21 cellular contexts compared by ENCODE assay signal in the genomic region with DNA sequence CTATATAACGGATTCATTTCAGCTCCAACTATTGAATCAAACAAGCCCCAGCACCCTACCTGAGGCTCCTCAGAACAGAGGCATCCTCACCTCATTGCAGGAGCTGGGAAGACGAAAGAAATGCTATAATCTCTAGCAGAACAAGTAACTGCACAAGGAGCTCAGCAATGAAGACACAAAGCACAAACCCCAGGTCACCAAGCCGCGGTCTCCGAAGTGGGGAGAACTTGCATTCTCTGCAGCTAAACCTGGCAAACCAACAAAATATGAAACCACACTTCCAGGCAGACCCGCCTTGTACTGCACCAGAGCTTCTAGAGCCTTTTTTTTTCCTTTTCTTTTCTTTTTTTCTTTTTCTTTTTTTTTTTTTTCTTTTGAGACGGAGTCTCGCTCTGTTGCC. TPM values are rescaled to one million over a fixed set of nuclear protein-coding genes. Genes with fewer than 3 reads are reported as not detected.
A peak's percentile ranks its signal among the peaks of the same experiment; 100 is the strongest.
DNase-seq lines count a peak whose midpoint lies in the region; ATAC-seq lines count a peak whose summit lies in the region.
"Had no signal": no experiment of that assay in that cellular context is flagged by ENCODE, and none has a peak within 500 bp of the region (broad histone marks: within the 10 kb centered on the region; RNA-seq: fewer than 3 reads in every experiment).

No MANE protein-coding gene starts in this region.

- H3K27ac Mint-ChIP-seq in activated naive CD4-positive, alpha-beta T cell treated with anti-CD3 and anti-CD28 coated beads for 36 hours: peak overlapping the region; percentile 99
- H3K27ac Mint-ChIP-seq in activated T-helper 17 cell treated with anti-CD3 and anti-CD28 coated beads, Interleukin-2, amount 50 U/mL, for 72 hours: peak overlapping the region; percentile 94
- peak overlapping the region; percentile 97 to 100 (median 99) for H3K27ac Mint-ChIP-seq in naive thymus-derived CD4-positive, alpha-beta T cell

- peak; percentile 61 for DNase-seq in activated naive CD4-positive, alpha-beta T cell treated with anti-CD3 and anti-CD28 coated beads for 36 hours
- no peak for DNase-seq in activated naive CD4-positive, alpha-beta T cell treated with anti-CD3 and anti-CD28 coated beads, Interleukin-2, amount 50 U/mL, for 16 hours
- peak in 7 of 9 donors; percentile 60 to 76 (median 73) for DNase-seq in naive thymus-derived CD4-positive, alpha-beta T cell
- DNase-seq in neuronal stem cell (ENCODE audit: low spot score) (no peak), NCI-H1436 (lab: John Stamatoyannopoulos, UW) (no peak)
- DNase-seq in stimulated activated CD4-positive, alpha-beta T cell treated with anti-CD3 and anti-CD28 coated beads, Interleukin-4, amount 100 ng/mL, for 1 hour: no peak
- DNase-seq: GF-D8; NCI-H1105; NCI-H2171; Right ventricle myocardium superior; stimulated activated CD4-positive, alpha-beta T cell treated with anti-CD3 and anti-CD28 coated beads, Interleukin-2, amount 100 ng/mL, for 24 hours; substantia nigra had no signal

- H3K4me1 ChIP-seq in naive thymus-derived CD4-positive, alpha-beta T cell (ENCODE audit: control insufficient read depth in 2 of 2, insufficient read depth in 2 of 2, low read length in 2 of 2): peaks cover 37 to 78% of the 10 kb centered on the region in 2 donors
- H3K4me1 ChIP-seq in thymus (ENCODE audit: control insufficient read depth, insufficient read depth, low read length): peaks cover 11% of the 10 kb centered on the region
- peaks cover 0 to 2% of the 10 kb centered on the region in 2 donors for H3K4me1 ChIP-seq in neuronal stem cell (ENCODE audit: control insufficient read depth in 2 of 2, insufficient read depth in 1 of 2, low read depth in 1 of 2, low read length in 2 of 2)
- H3K4me1 ChIP-seq: parathyroid adenoma, vagina had no signal

- H3K14ac ChIP-seq in neuronal stem cell (ENCODE audit: low read length): no peak overlapping the region

- H3K27ac ChIP-seq in naive thymus-derived CD4-positive, alpha-beta T cell (ENCODE audit: low read depth, low read length): peak overlapping the region; percentile 80
- peak overlapping the region; percentile 90 for H3K27ac ChIP-seq in thymus (ENCODE audit: low read depth)
- H3K27ac ChIP-seq in neuronal stem cell (replicated peaks; ENCODE audit: low read length): no peak overlapping the region
- H3K27ac ChIP-seq: C4-2B, parathyroid adenoma, vagina had no signal

- H2AK5ac ChIP-seq in neuronal stem cell (ENCODE audit: low read depth, low read length): no peak overlapping the region

- H3K36me3 ChIP-seq in naive thymus-derived CD4-positive, alpha-beta T cell (ENCODE audit: control insufficient read depth in 2 of 3, insufficient read depth in 3 of 3, low read length in 3 of 3): no peaks in the 10 kb centered on the region
- H3K36me3 ChIP-seq in thymus (ENCODE audit: control insufficient read depth, insufficient read depth): no peaks in the 10 kb centered on the region
- no peaks in the 10 kb centered on the region for H3K36me3 ChIP-seq in neuronal stem cell (replicated peaks in 1 of 2; ENCODE audit: control insufficient read depth in 2 of 2, insufficient read depth in 2 of 2, low read length in 2 of 2)
- H3K36me3 ChIP-seq: vagina had no signal

- H3K4me2 ChIP-seq in neuronal stem cell (ENCODE audit: insufficient read depth, low read length, poor library complexity, severe bottlenecking): no peak overlapping the region

- no peak overlapping the region for H2BK15ac ChIP-seq in neuronal stem cell (ENCODE audit: low read length)

- H3K9me3 Mint-ChIP-seq in activated naive CD4-positive, alpha-beta T cell treated with anti-CD3 and anti-CD28 coated beads for 36 hours: peaks cover 5% of the 10 kb centered on the region
- no peaks in the 10 kb centered on the region for H3K9me3 Mint-ChIP-seq in activated T-helper 17 cell treated with anti-CD3 and anti-CD28 coated beads, Interleukin-2, amount 50 U/mL, for 72 hours
- peaks cover 0 to 5% (median 0%) of the 10 kb centered on the region in 11 donors for H3K9me3 Mint-ChIP-seq in naive thymus-derived CD4-positive, alpha-beta T cell

- H3K79me1 ChIP-seq in neuronal stem cell (ENCODE audit: low read depth, low read length): no peaks in the 10 kb centered on the region

- H2AFZ ChIP-seq in neuronal stem cell (ENCODE audit: low read length): no peak overlapping the region
- H2AFZ ChIP-seq: parathyroid adenoma had no signal

- H4K91ac ChIP-seq in neuronal stem cell (ENCODE audit: low read depth, low read length, poor library complexity): no peak overlapping the region

- no peak overlapping the region for H3K23ac ChIP-seq in neuronal stem cell (ENCODE audit: low read depth, low read length, poor library complexity)

- intact Hi-C loops in activated naive CD4-positive, alpha-beta T cell treated with anti-CD3 and anti-CD28 coated beads for 36 hours (cut with micrococcal nuclease): loop anchor here (5.0 kb wide), 1 partner anchor 93 kb away; no protein-coding TSS in a partner anchor
- intact Hi-C loops in naive thymus-derived CD4-positive, alpha-beta T cell (cut with micrococcal nuclease): loop anchor here in 1 of 2 donors (2.0 to 5.0 kb wide), 3 partner anchors 18 to 163 kb away; no protein-coding TSS in a partner anchor

- H3K36me3 Mint-ChIP-seq in activated naive CD4-positive, alpha-beta T cell treated with anti-CD3 and anti-CD28 coated beads for 36 hours (ENCODE audit: low read depth): peaks cover 48% of the 10 kb centered on the region
- peaks cover 87% of the 10 kb centered on the region for H3K36me3 Mint-ChIP-seq in activated T-helper 17 cell treated with anti-CD3 and anti-CD28 coated beads, Interleukin-2, amount 50 U/mL, for 72 hours (ENCODE audit: low read depth)
- H3K36me3 Mint-ChIP-seq in naive thymus-derived CD4-positive, alpha-beta T cell: peaks cover 0 to 19% (median 0%) of the 10 kb centered on the region in 5 donors

- no peaks in the 10 kb centered on the region for H3K9me3 ChIP-seq in naive thymus-derived CD4-positive, alpha-beta T cell (ENCODE audit: control insufficient read depth in 2 of 3, low read length in 3 of 3)
- no peaks in the 10 kb centered on the region for H3K9me3 ChIP-seq in thymus (ENCODE audit: control insufficient read depth)
- no peaks in the 10 kb centered on the region for H3K9me3 ChIP-seq in neuronal stem cell (replicated peaks in 1 of 2; ENCODE audit: control insufficient read depth in 2 of 2, insufficient read depth in 1 of 2, low read depth in 1 of 2, low read length in 2 of 2)
- H3K9me3 ChIP-seq: vagina had no signal

- H3K4ac ChIP-seq in neuronal stem cell (ENCODE audit: low read length): no peak overlapping the region

- peaks cover 82% of the 10 kb centered on the region for H3K4me1 Mint-ChIP-seq in activated naive CD4-positive, alpha-beta T cell treated with anti-CD3 and anti-CD28 coated beads for 36 hours (ENCODE audit: low read depth)
- peaks cover 42% of the 10 kb centered on the region for H3K4me1 Mint-ChIP-seq in activated T-helper 17 cell treated with anti-CD3 and anti-CD28 coated beads, Interleukin-2, amount 50 U/mL, for 72 hours
- H3K4me1 Mint-ChIP-seq in naive thymus-derived CD4-positive, alpha-beta T cell: peaks cover 48 to 86% (median 81%) of the 10 kb centered on the region in 7 donors

- CTCF ChIA-PET in activated naive CD4-positive, alpha-beta T cell treated with anti-CD3 and anti-CD28 coated beads for 36 hours (lab: Charles Lee): interaction anchor here (0.6 to 4.9 kb wide), 17 partner anchors 8 to 274 kb away, joined by 3 to 62 read pairs (median 5); no protein-coding TSS in a partner anchor
- CTCF ChIA-PET in naive thymus-derived CD4-positive, alpha-beta T cell (lab: Charles Lee): interaction anchor here (0.9 to 4.4 kb wide), 12 partner anchors 10 to 106 kb away, joined by 3 to 31 read pairs (median 10); a partner anchor contains a TSS

- H2BK120ac ChIP-seq in neuronal stem cell (ENCODE audit: low read depth, low read length): no peak overlapping the region

- peak overlapping the region; percentile 76 for H3K4me3 Mint-ChIP-seq in activated naive CD4-positive, alpha-beta T cell treated with anti-CD3 and anti-CD28 coated beads for 36 hours
- peak overlapping the region; percentile 80 for H3K4me3 Mint-ChIP-seq in activated T-helper 17 cell treated with anti-CD3 and anti-CD28 coated beads, Interleukin-2, amount 50 U/mL, for 72 hours
- peak overlapping the region; percentile 82 to 94 (median 86) for H3K4me3 Mint-ChIP-seq in naive thymus-derived CD4-positive, alpha-beta T cell

- H4K8ac ChIP-seq in neuronal stem cell (ENCODE audit: low read depth, low read length): no peak overlapping the region

- H3K27me3 ChIP-seq in naive thymus-derived CD4-positive, alpha-beta T cell (ENCODE audit: control insufficient read depth in 2 of 2, insufficient read depth in 2 of 2, low read length in 2 of 2): no peaks in the 10 kb centered on the region
- H3K27me3 ChIP-seq in thymus (ENCODE audit: control insufficient read depth, insufficient read depth) (no peaks in the 10 kb centered on the region), neuronal stem cell (ENCODE audit: control insufficient read depth in 3 of 3, insufficient read depth in 3 of 3, low read depth in 1 of 3, low read length in 3 of 3) (peaks cover 0 to 3% (median 0%) of the 10 kb centered on the region in 3 experiments)
- H3K27me3 ChIP-seq: vagina had no signal

- 78% methylated on average over 8 of the region's 8 CpGs for WGBS in thymus
- WGBS in neuronal stem cell (ENCODE audit: extremely low coverage in 2 of 2, insufficient read length in 2 of 2, insufficient replicate concordance in 1 of 2), 2 donors: no CpG with 5 or more reads among the region's 8 CpGs

- H2BK12ac ChIP-seq in neuronal stem cell (ENCODE audit: low read length): no peak overlapping the region

- no peak for ATAC-seq in activated T-helper 17 cell treated with anti-CD3 and anti-CD28 coated beads, Interleukin-2, amount 50 U/mL, for 72 hours (replicated peaks)
- peak; percentile 34 for ATAC-seq in naive thymus-derived CD4-positive, alpha-beta T cell
- ATAC-seq: GM12878, sciatic nerve had no signal

- H3K9ac ChIP-seq in neuronal stem cell (ENCODE audit: low read depth, low read length, poor library complexity): no peak overlapping the region
- H3K9ac ChIP-seq: parathyroid adenoma had no signal

- POLR2A ChIA-PET in naive thymus-derived CD4-positive, alpha-beta T cell (lab: Charles Lee): interaction anchor here (0.7 to 19.7 kb wide), 26 partner anchors 8 to 165 kb away, joined by 3 to 233 read pairs (median 16); a partner anchor contains a TSS

- no peaks in the 10 kb centered on the region for H3K27me3 Mint-ChIP-seq in activated naive CD4-positive, alpha-beta T cell treated with anti-CD3 and anti-CD28 coated beads for 36 hours (ENCODE audit: low read depth)
- no peaks in the 10 kb centered on the region for H3K27me3 Mint-ChIP-seq in activated T-helper 17 cell treated with anti-CD3 and anti-CD28 coated beads, Interleukin-2, amount 50 U/mL, for 72 hours
- H3K27me3 Mint-ChIP-seq in naive thymus-derived CD4-positive, alpha-beta T cell: no peaks in the 10 kb centered on the region

- no peak overlapping the region for H2BK5ac ChIP-seq in neuronal stem cell (ENCODE audit: low read length)

- peak overlapping the region; percentile 40 for H3K4me3 ChIP-seq in naive thymus-derived CD4-positive, alpha-beta T cell (ENCODE audit: low read length)
- H3K4me3 ChIP-seq in thymus (ENCODE audit: low read length): no peak overlapping the region
- no peak overlapping the region for H3K4me3 ChIP-seq in neuronal stem cell (ENCODE audit: low read length in 2 of 2)
- H3K4me3 ChIP-seq: GM12878, vagina had no signal

- H3K18ac ChIP-seq in neuronal stem cell (ENCODE audit: low read length): no peak overlapping the region

RNA-seq across cellular contexts. Expression of a gene that starts 21.8 kb away (rescaled TPM):
- total RNA-seq in activated naive CD4-positive, alpha-beta T cell treated with anti-CD3 and anti-CD28 coated beads for 36 hours: 100 to 1,000 TPM; 228 to 232 TPM
- 100 to 1,000 TPM; 231 to 476 TPM for total RNA-seq in activated T-helper 17 cell treated with anti-CD3 and anti-CD28 coated beads, Interleukin-2, amount 50 U/mL, for 72 hours
- 100 to 1,000 TPM; 180 to 399 (median 224) TPM for total RNA-seq in naive thymus-derived CD4-positive, alpha-beta T cell
- 100 to 1,000 TPM; 217 to 371 TPM for polyA plus RNA-seq in naive thymus-derived CD4-positive, alpha-beta T cell
- polyA plus RNA-seq in thymus: 40.5 TPM
- polyA plus RNA-seq in neuronal stem cell (2013, experiment 1 of 2): not detected
- not detected for polyA plus RNA-seq in neuronal stem cell (2013, experiment 2 of 2)
- total RNA-seq: fibroblast of villous mesenchyme, H4, Right ventricle myocardium superior had no signal

Comparison
In these comparisons a context has a peak if more than half of its experiments do, and no peak if none do; other contexts are left out.
1. DNase-seq: peak in activated naive CD4-positive, alpha-beta T cell treated with anti-CD3 and anti-CD28 coated beads for 36 hours (single experiment) and naive thymus-derived CD4-positive, alpha-beta T cell (7 of 9); none in activated naive CD4-positive, alpha-beta T cell treated with anti-CD3 and anti-CD28 coated beads, Interleukin-2, amount 50 U/mL, for 16 hours (single experiment), neuronal stem cell (single experiment), NCI-H1436 (single experiment) and stimulated activated CD4-positive, alpha-beta T cell treated with anti-CD3 and anti-CD28 coated beads, Interleukin-4, amount 100 ng/mL, for 1 hour (single experiment).
2. Peak in every context shown above with its lines, with median percentiles within 50 percentile points of each other: H3K27ac Mint-ChIP-seq and H3K4me3 Mint-ChIP-seq.